ENCODE assay signal across 15 cellular contexts in the genomic region with DNA sequence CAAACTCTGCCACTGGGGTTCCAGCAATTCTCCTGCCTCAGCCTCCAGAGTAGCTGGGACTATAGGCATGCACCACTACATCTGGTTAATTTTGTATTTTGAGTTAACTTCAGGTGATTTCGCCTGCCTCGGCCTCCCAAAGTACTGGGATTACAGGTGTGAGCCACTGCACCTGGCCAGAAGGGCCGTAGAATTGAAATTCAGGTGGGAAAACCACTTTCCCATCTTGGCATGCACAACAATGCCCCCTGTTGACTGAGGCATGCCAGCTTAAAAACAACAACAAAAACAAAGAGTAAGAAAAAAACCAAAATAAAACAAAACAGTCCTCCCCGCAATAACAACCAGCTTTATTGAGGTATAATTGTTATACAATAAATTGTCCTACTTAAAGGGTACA. TPM values are rescaled to one million over a fixed set of nuclear protein-coding genes. Genes with fewer than 3 reads are reported as not detected.
DNase-seq lines count a peak whose midpoint lies in the region; ATAC-seq and TF ChIP-seq lines count a peak whose summit lies in the region.
"Had no signal": no experiment of that assay in that cellular context is flagged by ENCODE, and none has a peak within 500 bp of the region (broad histone marks: within the 10 kb centered on the region; RNA-seq: fewer than 3 reads in every experiment).

No MANE protein-coding gene starts in this region.

- H3K4me3 ChIP-seq in RWPE2 (ENCODE audit: severe bottlenecking) (no peak overlapping the region), lower lobe of right lung (no peak overlapping the region)
- H3K4me3 ChIP-seq: ovary, Peyer's patch, stomach had no signal

- no peaks in the 10 kb centered on the region for H3K36me3 ChIP-seq in RWPE2 (ENCODE audit: low read depth)
- H3K36me3 ChIP-seq in lower lobe of right lung, result no peaks in the 10 kb centered on the region
- H3K36me3 ChIP-seq: ovary, Peyer's patch, stomach had no signal

- BruUV-seq in Calu3 (replicated peaks; lab: Mats Ljungman, UMichigan), result no TSS peak

- H3K27ac ChIP-seq in RWPE2 (ENCODE audit: poor library complexity, severe bottlenecking), result no peak overlapping the region
- no peak overlapping the region for H3K27ac ChIP-seq in lower lobe of right lung
- H3K27ac ChIP-seq: ovary, Peyer's patch had no signal

- TF ChIP-seq CTCF in Calu3 (IDR thresholded peaks at IDR 0.05; ENCODE audit: unreplicated experiment) (peak; percentile 34), GM20000 (IDR thresholded peaks at IDR 0.05; ENCODE audit: extremely low read depth, missing control alignments) (peak; percentile 47), RWPE2 (IDR thresholded peaks at IDR 0.05; ENCODE audit: poor library complexity, severe bottlenecking) (peak; percentile 43), lower lobe of right lung (IDR thresholded peaks at IDR 0.05) (peak; percentile 16)

- CTCF ChIA-PET in Calu3 (lab: Charles Lee), result interaction anchor here (0.7 to 0.9 kb wide), 2 partner anchors 9 to 20 kb away, joined by 3 to 4 read pairs; no protein-coding TSS in a partner anchor

- peaks cover 30% of the 10 kb centered on the region for H3K4me1 Mint-ChIP-seq in Calu3 (ENCODE audit: low read depth, unreplicated experiment)

- H3K36me3 Mint-ChIP-seq in Calu3 (ENCODE audit: insufficient read depth, unreplicated experiment), result peaks cover 11% of the 10 kb centered on the region

- H3K4me1 ChIP-seq in RWPE2 (ENCODE audit: insufficient read depth, poor library complexity, severe bottlenecking) (peaks cover 8% of the 10 kb centered on the region), lower lobe of right lung (peaks cover 71% of the 10 kb centered on the region)

- H3K27ac Mint-ChIP-seq in Calu3 (ENCODE audit: unreplicated experiment), result no peak overlapping the region

- no peaks in the 10 kb centered on the region for H3K27me3 ChIP-seq in RWPE2 (ENCODE audit: insufficient read depth, poor library complexity, severe bottlenecking)
- no peaks in the 10 kb centered on the region for H3K27me3 ChIP-seq in lower lobe of right lung (ENCODE audit: low read depth)
- H3K27me3 ChIP-seq: ovary, Peyer's patch, stomach had no signal

- intact Hi-C loops in Calu3 (cut with micrococcal nuclease; ENCODE audit: unreplicated experiment), result no loop called here
- intact Hi-C loops in lower lobe of right lung (cut with DNase I), result no loop called here

- ATAC-seq in RWPE2 (ENCODE audit: low read depth) (no peak), lower lobe of right lung (no peak), GM21423 (IDR thresholded peaks at IDR 0.05; ENCODE audit: unreplicated experiment) (no peak), HG03460 (IDR thresholded peaks at IDR 0.05; ENCODE audit: unreplicated experiment) (no peak), HG03571 (IDR thresholded peaks at IDR 0.05; ENCODE audit: unreplicated experiment) (no peak)

- H3K27me3 Mint-ChIP-seq in Calu3 (ENCODE audit: unreplicated experiment), result no peaks in the 10 kb centered on the region

- H3K9me3 ChIP-seq in RWPE2 (ENCODE audit: severe bottlenecking) (no peaks in the 10 kb centered on the region), lower lobe of right lung (no peaks in the 10 kb centered on the region)
- H3K9me3 ChIP-seq: ovary, Peyer's patch, stomach had no signal

- no peak overlapping the region for H3K4me3 Mint-ChIP-seq in Calu3 (ENCODE audit: low read depth, unreplicated experiment)

- DNase-seq in Calu3, result no peak
- no peak for DNase-seq in GM20000 (ENCODE audit: low spot score)
- no peak for DNase-seq in RWPE2 (ENCODE audit: low spot score)
- no peak for DNase-seq in lower lobe of right lung
- no peak for DNase-seq in OCI-M2 (lab: John Stamatoyannopoulos, UW; ENCODE audit: unreplicated experiment)
- DNase-seq: DMS 273 treated with DMSO at 0.1 percent for 48 hours; NCI-H1436 treated with DMSO at 0.1 percent for 48 hours; ovary; stimulated activated CD4-positive, alpha-beta T cell treated with anti-CD3 and anti-CD28 coated beads, Interleukin-2, amount 100 ng/mL, for 24 hours; stomach; T1000 had no signal

- no peaks in the 10 kb centered on the region for H3K9me3 Mint-ChIP-seq in Calu3 (ENCODE audit: low read depth, unreplicated experiment)

RNA-seq across cellular contexts. Expression of gene RAB11A, which starts 32.6 kb away (rescaled TPM):
- total RNA-seq in Calu3 (2022), result 404 and 407 TPM in 2 replicates
- total RNA-seq in lower lobe of right lung, result 218 TPM

RNA-seq across cellular contexts. Expression of gene DENND4A, which starts 44.6 kb away (rescaled TPM):
- 26.0 and 26.6 TPM in 2 replicates for total RNA-seq in Calu3 (2022)
- 34.6 TPM for total RNA-seq in lower lobe of right lung
